Comparison of ENCODE assay signal across 21 cellular contexts in genomic region chr12:48961801-48962200, GRCh38. TPM values are rescaled to one million over a fixed set of nuclear protein-coding genes. Genes with fewer than 3 reads are reported as not detected.
DNase-seq lines count a peak whose midpoint lies in the region; ATAC-seq, FAIRE-seq and TF ChIP-seq lines count a peak whose summit lies in the region.
"Had no signal": no experiment of that assay in that cellular context is flagged by ENCODE, and none has a peak within 500 bp of the region (broad histone marks: within the 10 kb centered on the region; RNA-seq: fewer than 3 reads in every experiment).

No MANE protein-coding gene starts in this region.

- TF ChIP-seq POLR2A in endothelial cell of umbilical vein (IDR thresholded peaks at IDR 0.05; ENCODE audit: low read depth, low read length), result no peak

- dilution Hi-C loops in endothelial cell of umbilical vein (cut with MboI; ENCODE audit: extremely low pct_ligation_motif_present, low sequenced_read_pairs), result no loop called here

- H3K79me2 ChIP-seq in PC-3 (ENCODE audit: low read length) (peaks cover 5% of the 10 kb centered on the region), endothelial cell of umbilical vein (ENCODE audit: control insufficient read depth, insufficient read depth, low read length) (peaks cover 4% of the 10 kb centered on the region)

- no peaks in the 10 kb centered on the region for H3K9me3 ChIP-seq in PC-3 (ENCODE audit: low read length)
- H3K9me3 ChIP-seq in endothelial cell of umbilical vein (replicated peaks; ENCODE audit: control insufficient read depth, insufficient read depth, low read length), result no peaks in the 10 kb centered on the region
- H3K9me3 ChIP-seq: Caco-2 had no signal

- H3K9me1 ChIP-seq in endothelial cell of umbilical vein (replicated peaks; ENCODE audit: control insufficient read depth, extremely low read depth, insufficient read depth, low read length), result no peaks in the 10 kb centered on the region

- in situ Hi-C loops in G401 (cut with HindIII; ENCODE audit: low sequenced_read_pairs), result no loop called here

- peak overlapping the region; percentile 48 for H3K4me2 ChIP-seq in PC-3 (ENCODE audit: low read length)
- peak overlapping the region; percentile 42 for H3K4me2 ChIP-seq in endothelial cell of umbilical vein (ENCODE audit: insufficient read depth, low read length)

- H3K27ac ChIP-seq in PC-3 (ENCODE audit: low read length), result peak overlapping the region; percentile 27
- H3K27ac ChIP-seq in endothelial cell of umbilical vein (ENCODE audit: insufficient read depth, low read depth, low read length), result no peak overlapping the region
- H3K27ac ChIP-seq: C4-2B had no signal

- H3K9ac ChIP-seq in PC-3 (ENCODE audit: low read length) (no peak overlapping the region), endothelial cell of umbilical vein (replicated peaks; ENCODE audit: extremely low read depth, insufficient read depth, low read length) (no peak overlapping the region)

- H3K4me1 ChIP-seq in PC-3 (ENCODE audit: insufficient read depth, low read length) (peaks cover 20% of the 10 kb centered on the region), endothelial cell of umbilical vein (ENCODE audit: control insufficient read depth, extremely low read depth, insufficient read depth, low read length) (peaks cover 20% of the 10 kb centered on the region)
- H3K4me1 ChIP-seq: Caco-2 had no signal

- DNase-seq in EH (ENCODE audit: low read depth) (peak; percentile 45), HCEC 1CT (peak; percentile 14), PC-3 (peak; percentile 58), endothelial cell of umbilical vein (ENCODE audit: low read depth, low spot score) (no peak), G401 (ENCODE audit: low spot score) (no peak)
- DNase-seq in central memory CD4-positive, alpha-beta T cell, result no peak
- DNase-seq: ACHN; AML-193; Caco-2; CD4-positive, alpha-beta T cell; KG1 had no signal

- ATAC-seq in PC-3 (peak; percentile 23; the same call in 1 of the 2 replicates), HG02852 (IDR thresholded peaks at IDR 0.05; ENCODE audit: unreplicated experiment) (no peak), GM21423 (IDR thresholded peaks at IDR 0.05; ENCODE audit: unreplicated experiment) (no peak)
- ATAC-seq: GM12878, HCT116 had no signal

- BruUV-seq in PC-3 (replicated peaks; lab: Mats Ljungman, UMichigan) (no TSS peak), endothelial cell of umbilical vein (replicated peaks; lab: Mats Ljungman, UMichigan) (no TSS peak)

- POLR2A ChIA-PET in PC-3 (lab: Charles Lee; ENCODE audit: unreplicated experiment), result no interaction called here
- POLR2A ChIA-PET in endothelial cell of umbilical vein (lab: Charles Lee), result no interaction called here

- H3K27me3 ChIP-seq in PC-3 (ENCODE audit: low read length), result no peaks in the 10 kb centered on the region
- H3K27me3 ChIP-seq in endothelial cell of umbilical vein (ENCODE audit: control insufficient read depth in 2 of 2, insufficient read depth in 2 of 2, low read length in 2 of 2), result peaks cover 5 to 9% of the 10 kb centered on the region in 2 experiments

- FAIRE-seq in endothelial cell of umbilical vein (lab: Jason Lieb, UNC), result no peak
- FAIRE-seq: D721Med, GM12878 had no signal

- H3K4me3 ChIP-seq in PC-3 (ENCODE audit: low read length) (no peak overlapping the region), endothelial cell of umbilical vein (replicated peaks in 1 of 3; ENCODE audit: insufficient read depth in 1 of 3, low read depth in 1 of 3, low read length in 3 of 3) (no peak overlapping the region)
- H3K4me3 ChIP-seq: GM12878 had no signal

- intact Hi-C loops in PC-3 (cut with micrococcal nuclease) (no loop called here), endothelial cell of umbilical vein (cut with micrococcal nuclease) (no loop called here)

- H3K9me2 ChIP-seq in PC-3 (replicated peaks; ENCODE audit: low read length), result no peaks in the 10 kb centered on the region

- TF ChIP-seq CTCF in PC-3 (conservative IDR thresholded peaks at IDR 0.05; ENCODE audit: low read depth, low read length) (no peak), endothelial cell of umbilical vein (IDR thresholded peaks at IDR 0.05; ENCODE audit: extremely low read depth in 1 of 2, insufficient read depth in 1 of 2, low read depth in 1 of 2, low read length in 2 of 2) (no peak)

- CTCF ChIA-PET in PC-3 (lab: Charles Lee), result interaction anchor here (0.6 kb wide), 1 partner anchor 56 kb away, joined by 4 read pairs; no protein-coding TSS in a partner anchor
- CTCF ChIA-PET in endothelial cell of umbilical vein (lab: Charles Lee), result interaction anchor here (1.1 to 2.6 kb wide), 7 partner anchors 10 to 109 kb away, joined by 3 to 16 read pairs (median 8); partner anchors contain the start of genes WNT1 and WNT10B

- H3F3A ChIP-seq in PC-3 (ENCODE audit: low read length, unreplicated experiment), result no peaks in the 10 kb centered on the region

- H4K20me1 ChIP-seq in PC-3 (ENCODE audit: low read length), result no peaks in the 10 kb centered on the region
- H4K20me1 ChIP-seq in endothelial cell of umbilical vein (replicated peaks; ENCODE audit: control insufficient read depth, extremely low read depth, insufficient read depth, low read length), result no peaks in the 10 kb centered on the region

- no peak overlapping the region for H2AFZ ChIP-seq in PC-3 (ENCODE audit: low read length)
- no peak overlapping the region for H2AFZ ChIP-seq in endothelial cell of umbilical vein (ENCODE audit: low read depth, low read length)

- H3K36me3 ChIP-seq in PC-3 (ENCODE audit: low read depth, low read length), result no peaks in the 10 kb centered on the region
- H3K36me3 ChIP-seq in endothelial cell of umbilical vein (ENCODE audit: control insufficient read depth in 2 of 2, extremely low read depth in 1 of 2, insufficient read depth in 2 of 2, low read length in 2 of 2), result no peaks in the 10 kb centered on the region

TF ChIP-seq in endothelial cell of umbilical vein, 7 proteins besides CTCF, POLR2A, EP300 and RAD21 (continues in another document):
- no peak for TF ChIP-seq MYC (IDR thresholded peaks at IDR 0.05; ENCODE audit: low read depth, low read length)

RNA-seq across cellular contexts. Expression of gene ARF3, which starts 4.5 kb away (rescaled TPM):
- 85.5 and 93.0 TPM in 2 replicates for total RNA-seq in PC-3 (2014; rRNA removed)
- 172 and 187 TPM in 2 replicates for total RNA-seq in endothelial cell of umbilical vein
- 138 and 149 TPM in 2 replicates for polyA plus RNA-seq in endothelial cell of umbilical vein
- 212 and 244 TPM in 2 replicates for polyA plus RNA-seq in endothelial cell of umbilical vein (2011; cell fraction: cytosol; rRNA removed)
- 167 and 199 TPM in 2 replicates for polyA plus RNA-seq in endothelial cell of umbilical vein (2011; cell fraction: nucleus; rRNA removed)
- 165 and 188 TPM in 2 replicates for polyA plus RNA-seq in endothelial cell of umbilical vein (2012)
- polyA minus RNA-seq in endothelial cell of umbilical vein, result 179 and 190 TPM in 2 replicates
- polyA minus RNA-seq in endothelial cell of umbilical vein (2011; cell fraction: cytosol; rRNA and poly(A)+ RNA removed), result 74.8 TPM
- polyA minus RNA-seq in endothelial cell of umbilical vein (2011; cell fraction: nucleus; rRNA and poly(A)+ RNA removed), result 45.0 and 53.9 TPM in 2 replicates
- total RNA-seq in G401 (2014; rRNA removed; shearing (Covaris generic)), result 118 and 141 TPM in 2 replicates

RNA-seq across cellular contexts. Expression of gene WNT10B, which starts 9.7 kb away (rescaled TPM):
- total RNA-seq in PC-3 (2014; rRNA removed) (3.7 and 7.4 TPM in 2 replicates), endothelial cell of umbilical vein (not detected in 2 replicates)
- polyA plus RNA-seq in endothelial cell of umbilical vein, result 0.04 and 0.14 TPM in 2 replicates
- 0.05 and 0.10 TPM in 2 replicates for polyA plus RNA-seq in endothelial cell of umbilical vein (2011; cell fraction: cytosol; rRNA removed)
- polyA plus RNA-seq in endothelial cell of umbilical vein (2011; cell fraction: nucleus; rRNA removed), result 0.07 TPM in 1 of 2 replicates, not detected in the other
- polyA plus RNA-seq in endothelial cell of umbilical vein (2012), result 0.15 and 0.24 TPM in 2 replicates
- polyA minus RNA-seq in endothelial cell of umbilical vein, result 0.70 TPM in 1 of 2 replicates, not detected in the other
- 2.5 TPM for polyA minus RNA-seq in endothelial cell of umbilical vein (2011; cell fraction: cytosol; rRNA and poly(A)+ RNA removed)
- polyA minus RNA-seq in endothelial cell of umbilical vein (2011; cell fraction: nucleus; rRNA and poly(A)+ RNA removed), result not detected in 2 replicates
- 3.9 and 10.1 TPM in 2 replicates for total RNA-seq in G401 (2014; rRNA removed; shearing (Covaris generic))

RNA-seq across cellular contexts. Expression of gene WNT1, which starts 16.3 kb away (rescaled TPM):
- not detected in 2 replicates for total RNA-seq in PC-3 (2014; rRNA removed)
- not detected in 2 replicates for total RNA-seq in endothelial cell of umbilical vein
- polyA plus RNA-seq in endothelial cell of umbilical vein, result not detected in 2 replicates
- not detected in 2 replicates for polyA plus RNA-seq in endothelial cell of umbilical vein (2011; cell fraction: cytosol; rRNA removed)
- not detected in 2 replicates for polyA plus RNA-seq in endothelial cell of umbilical vein (2011; cell fraction: nucleus; rRNA removed)
- polyA plus RNA-seq in endothelial cell of umbilical vein (2012), result not detected in 2 replicates
- not detected in 2 replicates for polyA minus RNA-seq in endothelial cell of umbilical vein
- polyA minus RNA-seq in endothelial cell of umbilical vein (2011; cell fraction: cytosol; rRNA and poly(A)+ RNA removed), result not detected
- not detected in 2 replicates for polyA minus RNA-seq in endothelial cell of umbilical vein (2011; cell fraction: nucleus; rRNA and poly(A)+ RNA removed)
- not detected in 2 replicates for total RNA-seq in G401 (2014; rRNA removed; shearing (Covaris generic))
- total RNA-seq: A172, Caco-2, GM12878, H4, HT-29 had no signal
- polyA plus RNA-seq: BJ, GM12878 had no signal

RNA-seq across cellular contexts. Expression of gene FKBP11, which starts 36.5 kb away (rescaled TPM):
- 9.7 and 16.4 TPM in 2 replicates for total RNA-seq in PC-3 (2014; rRNA removed)
- total RNA-seq in endothelial cell of umbilical vein, result 78.9 and 81.2 TPM in 2 replicates
- polyA plus RNA-seq in endothelial cell of umbilical vein, result 74.2 and 81.7 TPM in 2 replicates
- polyA plus RNA-seq in endothelial cell of umbilical vein (2011; cell fraction: cytosol; rRNA removed), result 64.0 and 69.3 TPM in 2 replicates
- polyA plus RNA-seq in endothelial cell of umbilical vein (2011; cell fraction: nucleus; rRNA removed), result 111 and 117 TPM in 2 replicates
- 97.3 and 112 TPM in 2 replicates for polyA plus RNA-seq in endothelial cell of umbilical vein (2012)
- 67.9 and 75.2 TPM in 2 replicates for polyA minus RNA-seq in endothelial cell of umbilical vein
- 48.5 TPM for polyA minus RNA-seq in endothelial cell of umbilical vein (2011; cell fraction: cytosol; rRNA and poly(A)+ RNA removed)
- polyA minus RNA-seq in endothelial cell of umbilical vein (2011; cell fraction: nucleus; rRNA and poly(A)+ RNA removed), result 32.5 and 33.9 TPM in 2 replicates
- total RNA-seq in G401 (2014; rRNA removed; shearing (Covaris generic)), result 2.0 and 2.8 TPM in 2 replicates

RNA-seq across cellular contexts. Expression of gene DDN, which starts 37.4 kb away (rescaled TPM):
- total RNA-seq in PC-3 (2014; rRNA removed) (3.5 and 5.6 TPM in 2 replicates), endothelial cell of umbilical vein (0.22 and 0.42 TPM in 2 replicates)
- polyA plus RNA-seq in endothelial cell of umbilical vein, result 0.06 and 0.07 TPM in 2 replicates
- 0.06 and 0.08 TPM in 2 replicates for polyA plus RNA-seq in endothelial cell of umbilical vein (2011; cell fraction: cytosol; rRNA removed)
- polyA plus RNA-seq in endothelial cell of umbilical vein (2011; cell fraction: nucleus; rRNA removed), result 0.22 and 0.50 TPM in 2 replicates
- 0.26 and 0.31 TPM in 2 replicates for polyA plus RNA-seq in endothelial cell of umbilical vein (2012)
- 0.06 and 0.12 TPM in 2 replicates for polyA minus RNA-seq in endothelial cell of umbilical vein
- 2.7 TPM for polyA minus RNA-seq in endothelial cell of umbilical vein (2011; cell fraction: cytosol; rRNA and poly(A)+ RNA removed)
- 0.19 and 0.24 TPM in 2 replicates for polyA minus RNA-seq in endothelial cell of umbilical vein (2011; cell fraction: nucleus; rRNA and poly(A)+ RNA removed)
- 2.3 and 5.2 TPM in 2 replicates for total RNA-seq in G401 (2014; rRNA removed; shearing (Covaris generic))

Comparison
In these comparisons a context has a peak if more than half of its experiments do, and no peak if none do; other contexts are left out.
1. DNase-seq: peak in EH (single experiment), HCEC 1CT (single experiment) and PC-3 (single experiment); none in endothelial cell of umbilical vein (single experiment), G401 (single experiment) and central memory CD4-positive, alpha-beta T cell (single experiment).